In the genomic region with DNA sequence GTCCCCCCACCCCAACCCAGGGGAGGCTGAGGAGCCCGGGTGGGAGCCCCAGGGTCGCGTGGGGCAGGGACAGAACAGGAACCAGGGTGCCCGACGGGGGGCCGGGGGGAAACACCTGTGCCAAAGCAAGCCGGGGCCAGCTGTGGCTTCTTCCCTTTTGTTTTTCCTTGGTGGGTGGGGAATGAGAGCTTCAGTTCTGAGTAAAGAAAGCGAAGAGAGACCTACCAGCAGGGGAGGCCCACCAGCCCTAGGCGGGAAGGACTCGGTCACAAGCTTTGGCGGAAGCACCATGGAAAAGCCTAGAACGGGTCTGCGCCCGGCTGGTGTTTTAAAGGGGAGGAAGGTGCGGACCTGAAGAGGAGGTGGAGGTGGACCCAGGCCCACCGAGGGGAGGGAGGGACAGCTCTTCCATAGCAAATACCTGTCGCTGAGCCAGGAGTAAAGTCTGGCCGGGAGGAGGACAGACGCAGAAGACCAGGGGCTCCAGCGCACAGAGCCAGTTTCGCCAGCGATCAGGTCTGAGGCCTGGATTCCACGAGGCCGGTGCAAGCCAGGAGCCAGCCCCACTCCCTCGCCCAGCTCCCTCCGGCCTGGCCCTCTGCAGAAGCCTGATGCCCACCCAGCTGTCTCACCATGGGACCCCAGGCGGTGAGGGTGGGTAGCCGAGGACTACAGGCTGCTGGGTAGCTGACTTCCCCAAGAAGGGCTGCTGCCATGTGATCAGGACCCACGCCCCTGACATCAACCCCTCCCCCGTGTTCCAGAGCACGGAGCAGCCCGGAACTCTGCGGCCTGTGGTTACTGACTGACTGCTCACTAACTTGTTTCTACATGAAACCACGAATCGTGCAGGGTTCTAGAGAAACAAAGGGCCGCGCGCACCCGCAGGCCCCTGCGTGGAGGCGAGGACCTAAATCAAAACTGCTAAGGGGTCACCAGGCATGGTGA, we compare ENCODE assay signal across 1 cellular context.
TF ChIP-seq lines count a peak whose summit lies in the region.

No MANE protein-coding gene starts in this region.

TF ChIP-seq in GM12878, 131 proteins besides CTCF, POLR2A, EP300 and RAD21 (continued from another document and continues in another):
- TF ChIP-seq, protein P1, sequence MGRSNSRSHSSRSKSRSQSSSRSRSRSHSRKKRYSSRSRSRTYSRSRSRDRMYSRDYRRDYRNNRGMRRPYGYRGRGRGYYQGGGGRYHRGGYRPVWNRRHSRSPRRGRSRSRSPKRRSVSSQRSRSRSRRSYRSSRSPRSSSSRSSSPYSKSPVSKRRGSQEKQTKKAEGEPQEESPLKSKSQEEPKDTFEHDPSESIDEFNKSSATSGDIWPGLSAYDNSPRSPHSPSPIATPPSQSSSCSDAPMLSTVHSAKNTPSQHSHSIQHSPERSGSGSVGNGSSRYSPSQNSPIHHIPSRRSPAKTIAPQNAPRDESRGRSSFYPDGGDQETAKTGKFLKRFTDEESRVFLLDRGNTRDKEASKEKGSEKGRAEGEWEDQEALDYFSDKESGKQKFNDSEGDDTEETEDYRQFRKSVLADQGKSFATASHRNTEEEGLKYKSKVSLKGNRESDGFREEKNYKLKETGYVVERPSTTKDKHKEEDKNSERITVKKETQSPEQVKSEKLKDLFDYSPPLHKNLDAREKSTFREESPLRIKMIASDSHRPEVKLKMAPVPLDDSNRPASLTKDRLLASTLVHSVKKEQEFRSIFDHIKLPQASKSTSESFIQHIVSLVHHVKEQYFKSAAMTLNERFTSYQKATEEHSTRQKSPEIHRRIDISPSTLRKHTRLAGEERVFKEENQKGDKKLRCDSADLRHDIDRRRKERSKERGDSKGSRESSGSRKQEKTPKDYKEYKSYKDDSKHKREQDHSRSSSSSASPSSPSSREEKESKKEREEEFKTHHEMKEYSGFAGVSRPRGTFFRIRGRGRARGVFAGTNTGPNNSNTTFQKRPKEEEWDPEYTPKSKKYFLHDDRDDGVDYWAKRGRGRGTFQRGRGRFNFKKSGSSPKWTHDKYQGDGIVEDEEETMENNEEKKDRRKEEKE (IDR thresholded peaks at IDR 0.05) = no peak
- TF ChIP-seq CHD2 (IDR thresholded peaks at IDR 0.05; ENCODE audit: borderline replicate concordance, low read depth, low read length) (peak; percentile 79), BHLHE40 (IDR thresholded peaks at IDR 0.05; ENCODE audit: borderline replicate concordance in 1 of 2, low read depth in 2 of 2, low read length in 1 of 2) (peak; percentile 94 to 96), MXI1 (IDR thresholded peaks at IDR 0.05; ENCODE audit: low read depth, low read length) (peak; percentile 93), IRF4 (IDR thresholded peaks at IDR 0.05; ENCODE audit: low read depth, low read length) (no peak), RELA (IDR thresholded peaks at IDR 0.05; ENCODE audit: borderline replicate concordance, partially characterized antibody) (no peak), SREBF1 (IDR thresholded peaks at IDR 0.05; ENCODE audit: low read length) (no peak), RUNX3 (IDR thresholded peaks at IDR 0.05; ENCODE audit: low read length) (no peak), POU2F2 (IDR thresholded peaks at IDR 0.05; ENCODE audit: borderline replicate concordance, low read depth, low read length) (peak; percentile 60; the same call in 2 of the 3 replicates), CBFB (IDR thresholded peaks at IDR 0.05; ENCODE audit: low read depth) (peak; percentile 99), MTA3 (IDR thresholded peaks at IDR 0.05; ENCODE audit: borderline replicate concordance, low read length) (no peak), POLR2AphosphoS2 (IDR thresholded peaks at IDR 0.05; ENCODE audit: low read depth, low read length) (no peak), NFXL1 (IDR thresholded peaks at IDR 0.05; ENCODE audit: borderline replicate concordance) (no peak), YBX1 (IDR thresholded peaks at IDR 0.05) (no peak), BCL11A (IDR thresholded peaks at IDR 0.05; ENCODE audit: low read depth, low read length) (peak; percentile 69; the same call in 1 of the 2 replicates), GABPA (IDR thresholded peaks at IDR 0.05; ENCODE audit: low read depth) (no peak), ZBED1 (IDR thresholded peaks at IDR 0.05; ENCODE audit: borderline replicate concordance) (peak; percentile 70; the same call in 1 of the 2 replicates), FOXK2 (IDR thresholded peaks at IDR 0.05) (peak; percentile 68; the same call in 1 of the 2 replicates), NR2C1 (IDR thresholded peaks at IDR 0.05) (no peak), HCFC1 (IDR thresholded peaks at IDR 0.05; ENCODE audit: low read length) (no peak), SIN3A (IDR thresholded peaks at IDR 0.05; ENCODE audit: low read depth, low read length) (no peak), KLF5 (IDR thresholded peaks at IDR 0.05; ENCODE audit: partially characterized antibody) (no peak), NRF1 (conservative IDR thresholded peaks at IDR 0.05; ENCODE audit: low read depth, low read length) (no peak), CREM (IDR thresholded peaks at IDR 0.05; ENCODE audit: low read depth) (peak; percentile 82; the same call in 1 of the 2 replicates), ZNF622 (IDR thresholded peaks at IDR 0.05) (no peak), ZNF207 (IDR thresholded peaks at IDR 0.05; ENCODE audit: borderline replicate concordance) (no peak), RFX5 (IDR thresholded peaks at IDR 0.05; ENCODE audit: low read depth, low read length) (no peak)
- TF ChIP-seq, protein P2, sequence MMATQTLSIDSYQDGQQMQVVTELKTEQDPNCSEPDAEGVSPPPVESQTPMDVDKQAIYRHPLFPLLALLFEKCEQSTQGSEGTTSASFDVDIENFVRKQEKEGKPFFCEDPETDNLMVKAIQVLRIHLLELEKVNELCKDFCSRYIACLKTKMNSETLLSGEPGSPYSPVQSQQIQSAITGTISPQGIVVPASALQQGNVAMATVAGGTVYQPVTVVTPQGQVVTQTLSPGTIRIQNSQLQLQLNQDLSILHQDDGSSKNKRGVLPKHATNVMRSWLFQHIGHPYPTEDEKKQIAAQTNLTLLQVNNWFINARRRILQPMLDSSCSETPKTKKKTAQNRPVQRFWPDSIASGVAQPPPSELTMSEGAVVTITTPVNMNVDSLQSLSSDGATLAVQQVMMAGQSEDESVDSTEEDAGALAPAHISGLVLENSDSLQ (IDR thresholded peaks at IDR 0.05) = peak; percentile 86
- TF ChIP-seq, protein P3, sequence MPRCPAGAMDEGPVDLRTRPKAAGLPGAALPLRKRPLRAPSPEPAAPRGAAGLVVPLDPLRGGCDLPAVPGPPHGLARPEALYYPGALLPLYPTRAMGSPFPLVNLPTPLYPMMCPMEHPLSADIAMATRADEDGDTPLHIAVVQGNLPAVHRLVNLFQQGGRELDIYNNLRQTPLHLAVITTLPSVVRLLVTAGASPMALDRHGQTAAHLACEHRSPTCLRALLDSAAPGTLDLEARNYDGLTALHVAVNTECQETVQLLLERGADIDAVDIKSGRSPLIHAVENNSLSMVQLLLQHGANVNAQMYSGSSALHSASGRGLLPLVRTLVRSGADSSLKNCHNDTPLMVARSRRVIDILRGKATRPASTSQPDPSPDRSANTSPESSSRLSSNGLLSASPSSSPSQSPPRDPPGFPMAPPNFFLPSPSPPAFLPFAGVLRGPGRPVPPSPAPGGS (IDR thresholded peaks at IDR 0.05; ENCODE audit: borderline replicate concordance, insufficient read depth, low read depth, low read length, poor library complexity, severe bottlenecking) = no peak
- TF ChIP-seq, protein P4, sequence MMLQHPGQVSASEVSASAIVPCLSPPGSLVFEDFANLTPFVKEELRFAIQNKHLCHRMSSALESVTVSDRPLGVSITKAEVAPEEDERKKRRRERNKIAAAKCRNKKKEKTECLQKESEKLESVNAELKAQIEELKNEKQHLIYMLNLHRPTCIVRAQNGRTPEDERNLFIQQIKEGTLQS (IDR thresholded peaks at IDR 0.05; ENCODE audit: borderline replicate concordance, extremely low read depth, low read depth, low read length) = no peak
- TF ChIP-seq, protein P5, sequence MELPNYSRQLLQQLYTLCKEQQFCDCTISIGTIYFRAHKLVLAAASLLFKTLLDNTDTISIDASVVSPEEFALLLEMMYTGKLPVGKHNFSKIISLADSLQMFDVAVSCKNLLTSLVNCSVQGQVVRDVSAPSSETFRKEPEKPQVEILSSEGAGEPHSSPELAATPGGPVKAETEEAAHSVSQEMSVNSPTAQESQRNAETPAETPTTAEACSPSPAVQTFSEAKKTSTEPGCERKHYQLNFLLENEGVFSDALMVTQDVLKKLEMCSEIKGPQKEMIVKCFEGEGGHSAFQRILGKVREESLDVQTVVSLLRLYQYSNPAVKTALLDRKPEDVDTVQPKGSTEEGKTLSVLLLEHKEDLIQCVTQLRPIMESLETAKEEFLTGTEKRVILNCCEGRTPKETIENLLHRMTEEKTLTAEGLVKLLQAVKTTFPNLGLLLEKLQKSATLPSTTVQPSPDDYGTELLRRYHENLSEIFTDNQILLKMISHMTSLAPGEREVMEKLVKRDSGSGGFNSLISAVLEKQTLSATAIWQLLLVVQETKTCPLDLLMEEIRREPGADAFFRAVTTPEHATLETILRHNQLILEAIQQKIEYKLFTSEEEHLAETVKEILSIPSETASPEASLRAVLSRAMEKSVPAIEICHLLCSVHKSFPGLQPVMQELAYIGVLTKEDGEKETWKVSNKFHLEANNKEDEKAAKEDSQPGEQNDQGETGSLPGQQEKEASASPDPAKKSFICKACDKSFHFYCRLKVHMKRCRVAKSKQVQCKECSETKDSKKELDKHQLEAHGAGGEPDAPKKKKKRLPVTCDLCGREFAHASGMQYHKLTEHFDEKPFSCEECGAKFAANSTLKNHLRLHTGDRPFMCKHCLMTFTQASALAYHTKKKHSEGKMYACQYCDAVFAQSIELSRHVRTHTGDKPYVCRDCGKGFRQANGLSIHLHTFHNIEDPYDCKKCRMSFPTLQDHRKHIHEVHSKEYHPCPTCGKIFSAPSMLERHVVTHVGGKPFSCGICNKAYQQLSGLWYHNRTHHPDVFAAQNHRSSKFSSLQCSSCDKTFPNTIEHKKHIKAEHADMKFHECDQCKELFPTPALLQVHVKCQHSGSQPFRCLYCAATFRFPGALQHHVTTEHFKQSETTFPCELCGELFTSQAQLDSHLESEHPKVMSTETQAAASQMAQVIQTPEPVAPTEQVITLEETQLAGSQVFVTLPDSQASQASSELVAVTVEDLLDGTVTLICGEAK (IDR thresholded peaks at IDR 0.05; ENCODE audit: borderline replicate concordance) = no peak
- TF ChIP-seq, protein P6, sequence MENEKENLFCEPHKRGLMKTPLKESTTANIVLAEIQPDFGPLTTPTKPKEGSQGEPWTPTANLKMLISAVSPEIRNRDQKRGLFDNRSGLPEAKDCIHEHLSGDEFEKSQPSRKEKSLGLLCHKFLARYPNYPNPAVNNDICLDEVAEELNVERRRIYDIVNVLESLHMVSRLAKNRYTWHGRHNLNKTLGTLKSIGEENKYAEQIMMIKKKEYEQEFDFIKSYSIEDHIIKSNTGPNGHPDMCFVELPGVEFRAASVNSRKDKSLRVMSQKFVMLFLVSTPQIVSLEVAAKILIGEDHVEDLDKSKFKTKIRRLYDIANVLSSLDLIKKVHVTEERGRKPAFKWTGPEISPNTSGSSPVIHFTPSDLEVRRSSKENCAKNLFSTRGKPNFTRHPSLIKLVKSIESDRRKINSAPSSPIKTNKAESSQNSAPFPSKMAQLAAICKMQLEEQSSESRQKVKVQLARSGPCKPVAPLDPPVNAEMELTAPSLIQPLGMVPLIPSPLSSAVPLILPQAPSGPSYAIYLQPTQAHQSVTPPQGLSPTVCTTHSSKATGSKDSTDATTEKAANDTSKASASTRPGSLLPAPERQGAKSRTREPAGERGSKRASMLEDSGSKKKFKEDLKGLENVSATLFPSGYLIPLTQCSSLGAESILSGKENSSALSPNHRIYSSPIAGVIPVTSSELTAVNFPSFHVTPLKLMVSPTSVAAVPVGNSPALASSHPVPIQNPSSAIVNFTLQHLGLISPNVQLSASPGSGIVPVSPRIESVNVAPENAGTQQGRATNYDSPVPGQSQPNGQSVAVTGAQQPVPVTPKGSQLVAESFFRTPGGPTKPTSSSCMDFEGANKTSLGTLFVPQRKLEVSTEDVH (IDR thresholded peaks at IDR 0.05; ENCODE audit: low read depth, partially characterized antibody) = no peak
- TF ChIP-seq, protein P7, sequence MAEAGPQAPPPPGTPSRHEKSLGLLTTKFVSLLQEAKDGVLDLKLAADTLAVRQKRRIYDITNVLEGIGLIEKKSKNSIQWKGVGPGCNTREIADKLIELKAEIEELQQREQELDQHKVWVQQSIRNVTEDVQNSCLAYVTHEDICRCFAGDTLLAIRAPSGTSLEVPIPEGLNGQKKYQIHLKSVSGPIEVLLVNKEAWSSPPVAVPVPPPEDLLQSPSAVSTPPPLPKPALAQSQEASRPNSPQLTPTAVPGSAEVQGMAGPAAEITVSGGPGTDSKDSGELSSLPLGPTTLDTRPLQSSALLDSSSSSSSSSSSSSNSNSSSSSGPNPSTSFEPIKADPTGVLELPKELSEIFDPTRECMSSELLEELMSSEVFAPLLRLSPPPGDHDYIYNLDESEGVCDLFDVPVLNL (IDR thresholded peaks at IDR 0.05; ENCODE audit: low read depth, low read length) = no peak
- TF ChIP-seq, protein P8, sequence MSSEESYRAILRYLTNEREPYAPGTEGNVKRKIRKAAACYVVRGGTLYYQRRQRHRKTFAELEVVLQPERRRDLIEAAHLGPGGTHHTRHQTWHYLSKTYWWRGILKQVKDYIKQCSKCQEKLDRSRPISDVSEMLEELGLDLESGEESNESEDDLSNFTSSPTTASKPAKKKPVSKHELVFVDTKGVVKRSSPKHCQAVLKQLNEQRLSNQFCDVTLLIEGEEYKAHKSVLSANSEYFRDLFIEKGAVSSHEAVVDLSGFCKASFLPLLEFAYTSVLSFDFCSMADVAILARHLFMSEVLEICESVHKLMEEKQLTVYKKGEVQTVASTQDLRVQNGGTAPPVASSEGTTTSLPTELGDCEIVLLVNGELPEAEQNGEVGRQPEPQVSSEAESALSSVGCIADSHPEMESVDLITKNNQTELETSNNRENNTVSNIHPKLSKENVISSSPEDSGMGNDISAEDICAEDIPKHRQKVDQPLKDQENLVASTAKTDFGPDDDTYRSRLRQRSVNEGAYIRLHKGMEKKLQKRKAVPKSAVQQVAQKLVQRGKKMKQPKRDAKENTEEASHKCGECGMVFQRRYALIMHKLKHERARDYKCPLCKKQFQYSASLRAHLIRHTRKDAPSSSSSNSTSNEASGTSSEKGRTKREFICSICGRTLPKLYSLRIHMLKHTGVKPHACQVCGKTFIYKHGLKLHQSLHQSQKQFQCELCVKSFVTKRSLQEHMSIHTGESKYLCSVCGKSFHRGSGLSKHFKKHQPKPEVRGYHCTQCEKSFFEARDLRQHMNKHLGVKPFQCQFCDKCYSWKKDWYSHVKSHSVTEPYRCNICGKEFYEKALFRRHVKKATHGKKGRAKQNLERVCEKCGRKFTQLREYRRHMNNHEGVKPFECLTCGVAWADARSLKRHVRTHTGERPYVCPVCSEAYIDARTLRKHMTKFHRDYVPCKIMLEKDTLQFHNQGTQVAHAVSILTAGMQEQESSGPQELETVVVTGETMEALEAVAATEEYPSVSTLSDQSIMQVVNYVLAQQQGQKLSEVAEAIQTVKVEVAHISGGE (CRISPR knock-in tag; IDR thresholded peaks at IDR 0.05) = no peak
- TF ChIP-seq, protein P9, sequence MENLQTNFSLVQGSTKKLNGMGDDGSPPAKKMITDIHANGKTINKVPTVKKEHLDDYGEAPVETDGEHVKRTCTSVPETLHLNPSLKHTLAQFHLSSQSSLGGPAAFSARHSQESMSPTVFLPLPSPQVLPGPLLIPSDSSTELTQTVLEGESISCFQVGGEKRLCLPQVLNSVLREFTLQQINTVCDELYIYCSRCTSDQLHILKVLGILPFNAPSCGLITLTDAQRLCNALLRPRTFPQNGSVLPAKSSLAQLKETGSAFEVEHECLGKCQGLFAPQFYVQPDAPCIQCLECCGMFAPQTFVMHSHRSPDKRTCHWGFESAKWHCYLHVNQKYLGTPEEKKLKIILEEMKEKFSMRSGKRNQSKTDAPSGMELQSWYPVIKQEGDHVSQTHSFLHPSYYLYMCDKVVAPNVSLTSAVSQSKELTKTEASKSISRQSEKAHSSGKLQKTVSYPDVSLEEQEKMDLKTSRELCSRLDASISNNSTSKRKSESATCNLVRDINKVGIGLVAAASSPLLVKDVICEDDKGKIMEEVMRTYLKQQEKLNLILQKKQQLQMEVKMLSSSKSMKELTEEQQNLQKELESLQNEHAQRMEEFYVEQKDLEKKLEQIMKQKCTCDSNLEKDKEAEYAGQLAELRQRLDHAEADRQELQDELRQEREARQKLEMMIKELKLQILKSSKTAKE (IDR thresholded peaks at IDR 0.05; ENCODE audit: low read depth, poor library complexity, severe bottlenecking) = peak; percentile 81
